9 cellular contexts compared by ENCODE assay signal in the genomic region with DNA sequence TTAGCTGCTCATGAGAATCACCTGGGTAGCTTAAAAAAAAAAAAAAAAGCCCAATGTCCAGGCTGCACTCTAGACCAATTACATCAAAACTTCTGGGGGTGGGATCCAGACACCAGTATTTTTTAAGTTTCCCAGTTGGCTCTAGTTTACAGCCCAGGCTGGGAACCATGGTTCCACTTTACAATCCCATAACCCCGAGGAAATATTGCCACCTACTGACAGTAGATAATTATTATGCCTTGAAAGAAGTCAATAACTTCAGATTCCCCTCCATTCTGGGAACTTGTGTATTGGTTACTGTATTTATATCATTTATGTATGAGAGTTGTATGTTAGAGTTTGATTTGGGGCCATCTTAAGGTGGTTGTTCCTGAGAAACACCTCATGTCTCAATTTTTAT.
A peak's percentile ranks its signal among the peaks of the same experiment; 100 is the strongest.
DNase-seq lines count a peak whose midpoint lies in the region; ATAC-seq and TF ChIP-seq lines count a peak whose summit lies in the region.
"Had no signal": no experiment of that assay in that cellular context is flagged by ENCODE, and none has a peak within 500 bp of the region (broad histone marks: within the 10 kb centered on the region; RNA-seq: fewer than 3 reads in every experiment).

No MANE protein-coding gene starts in this region.

- H3K4me3 Mint-ChIP-seq in naive thymus-derived CD8-positive, alpha-beta T cell, result no peak overlapping the region

- peak; percentile 32 for TF ChIP-seq CTCF in foreskin fibroblast (IDR thresholded peaks at IDR 0.05; ENCODE audit: low read depth, low read length)
- TF ChIP-seq CTCF in gastroesophageal sphincter (IDR thresholded peaks at IDR 0.05), result peak in 2 of 4 experiments; percentile 13 to 47

- POLR2A ChIA-PET in naive thymus-derived CD8-positive, alpha-beta T cell (lab: Charles Lee), result no interaction called here

- WGBS in gastroesophageal sphincter (ENCODE audit: low coverage in 1 of 2), 2 donors, result 33 to 50% methylated on average over 1 of the region's 1 CpG

- TF ChIP-seq EP300 in gastroesophageal sphincter (IDR thresholded peaks at IDR 0.05), result no peak

- ATAC-seq in HG03565 (IDR thresholded peaks at IDR 0.05; ENCODE audit: unreplicated experiment) (no peak), gastroesophageal sphincter (no peak)
- ATAC-seq in naive thymus-derived CD8-positive, alpha-beta T cell, result no peak

- H3K4me3 ChIP-seq in foreskin fibroblast (ENCODE audit: low read depth in 1 of 2, low read length in 2 of 2) (no peak overlapping the region), gastroesophageal sphincter (no peak overlapping the region)
- H3K4me3 ChIP-seq: upper lobe of left lung had no signal

- H3K4me1 ChIP-seq in gastroesophageal sphincter, result no peaks in the 10 kb centered on the region
- H3K4me1 ChIP-seq: upper lobe of left lung had no signal

- H3K27ac Mint-ChIP-seq in naive thymus-derived CD8-positive, alpha-beta T cell, result no peak overlapping the region

- no peak for TF ChIP-seq POLR2A in gastroesophageal sphincter (IDR thresholded peaks at IDR 0.05)

- H3K9me3 ChIP-seq in gastroesophageal sphincter, result no peaks in the 10 kb centered on the region
- H3K9me3 ChIP-seq: upper lobe of left lung had no signal

- DNase-seq in CD1c-positive myeloid dendritic cell (ENCODE audit: extremely low spot score) (peak; percentile 51), HT1080 (ENCODE audit: low read depth) (peak; percentile 37), SHP77 (lab: John Stamatoyannopoulos, UW) (peak; percentile 5 to 13), foreskin fibroblast (peak; percentile 27 to 66), ecto neural progenitor cell (ENCODE audit: low spot score) (no peak)
- no peak for DNase-seq in naive thymus-derived CD8-positive, alpha-beta T cell
- DNase-seq: upper lobe of left lung had no signal

- peaks cover 7 to 31% (median 15%) of the 10 kb centered on the region in 5 donors for H3K27me3 Mint-ChIP-seq in naive thymus-derived CD8-positive, alpha-beta T cell

- no peaks in the 10 kb centered on the region for H3K36me3 ChIP-seq in gastroesophageal sphincter
- H3K36me3 ChIP-seq: upper lobe of left lung had no signal

- H3K27ac ChIP-seq in gastroesophageal sphincter, result no peak overlapping the region
- H3K27ac ChIP-seq: upper lobe of left lung had no signal

- no peaks in the 10 kb centered on the region for H3K36me3 Mint-ChIP-seq in naive thymus-derived CD8-positive, alpha-beta T cell

- no peaks in the 10 kb centered on the region for H3K9me3 Mint-ChIP-seq in naive thymus-derived CD8-positive, alpha-beta T cell

- H3K4me1 Mint-ChIP-seq in naive thymus-derived CD8-positive, alpha-beta T cell, result no peaks in the 10 kb centered on the region

- no peaks in the 10 kb centered on the region for H3K27me3 ChIP-seq in gastroesophageal sphincter
- H3K27me3 ChIP-seq: upper lobe of left lung had no signal

Comparison
In these comparisons a context has a peak if more than half of its experiments do, and no peak if none do; other contexts are left out.
1. DNase-seq: peak in CD1c-positive myeloid dendritic cell (single experiment), HT1080 (single experiment), SHP77 (2 of 2) and foreskin fibroblast (2 of 2); none in ecto neural progenitor cell (single experiment) and naive thymus-derived CD8-positive, alpha-beta T cell (0 of 10).